In the genomic region with DNA sequence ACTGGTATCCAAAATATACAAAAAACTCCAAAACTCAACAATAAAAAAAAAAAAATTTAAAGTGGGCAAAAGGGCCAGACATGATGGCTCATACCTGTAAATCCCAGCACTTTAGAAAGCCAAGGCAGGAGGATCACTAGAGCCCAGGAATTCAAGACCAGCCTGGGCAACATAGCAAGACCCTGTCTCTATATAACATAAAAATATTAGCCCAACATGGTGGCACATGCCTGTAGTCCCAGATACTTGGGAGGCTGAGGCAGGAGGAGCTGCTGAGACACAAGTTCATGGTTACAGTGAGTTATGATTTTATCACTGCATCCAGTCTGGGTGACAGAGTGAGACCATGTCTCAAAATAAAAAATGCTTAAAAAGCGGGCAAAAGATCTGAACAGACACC, we compare ENCODE assay signal across 16 cellular contexts.
A peak's percentile ranks its signal among the peaks of the same experiment; 100 is the strongest.
DNase-seq lines count a peak whose midpoint lies in the region; ATAC-seq and TF ChIP-seq lines count a peak whose summit lies in the region.
"Had no signal": no experiment of that assay in that cellular context is flagged by ENCODE, and none has a peak within 500 bp of the region (broad histone marks: within the 10 kb centered on the region; RNA-seq: fewer than 3 reads in every experiment).

No MANE protein-coding gene starts in this region.

- peaks cover 51% of the 10 kb centered on the region for H4K20me1 ChIP-seq in KMS-11 (ENCODE audit: insufficient read depth)

- no peaks in the 10 kb centered on the region for H3K36me3 ChIP-seq in heart left ventricle
- H3K36me3 ChIP-seq in KMS-11 (ENCODE audit: insufficient read depth): no peaks in the 10 kb centered on the region
- no peaks in the 10 kb centered on the region for H3K36me3 ChIP-seq in right atrium auricular region
- no peaks in the 10 kb centered on the region for H3K36me3 ChIP-seq in skeletal muscle tissue (ENCODE audit: control insufficient read depth in 3 of 3, insufficient read depth in 3 of 3, low read length in 3 of 3)
- H3K36me3 ChIP-seq: HAP-1 had no signal

- H3K27me3 ChIP-seq in heart left ventricle: no peaks in the 10 kb centered on the region
- no peaks in the 10 kb centered on the region for H3K27me3 ChIP-seq in KMS-11 (ENCODE audit: insufficient read depth, low read depth)
- no peaks in the 10 kb centered on the region for H3K27me3 ChIP-seq in right atrium auricular region
- no peaks in the 10 kb centered on the region for H3K27me3 ChIP-seq in skeletal muscle tissue (ENCODE audit: control insufficient read depth in 3 of 3, insufficient read depth in 3 of 3, low read length in 3 of 3)

- TF ChIP-seq POLR2A in heart left ventricle (IDR thresholded peaks at IDR 0.05): no peak

- H3K79me2 ChIP-seq in KMS-11 (ENCODE audit: insufficient read depth, low read depth): peaks cover 99% of the 10 kb centered on the region

- H3K4me2 ChIP-seq in KMS-11: peak overlapping the region; percentile 66

- H3K4me1 ChIP-seq in heart left ventricle: peaks cover 0 to 72% (median 22%) of the 10 kb centered on the region in 12 donors
- peaks cover 96% of the 10 kb centered on the region for H3K4me1 ChIP-seq in KMS-11 (ENCODE audit: low read depth, poor library complexity, severe bottlenecking)
- H3K4me1 ChIP-seq in right atrium auricular region: peaks cover 0 to 43% of the 10 kb centered on the region in 2 donors
- H3K4me1 ChIP-seq in skeletal muscle tissue (ENCODE audit: control insufficient read depth in 3 of 3, insufficient read depth in 3 of 3, low read length in 3 of 3): peaks cover 17 to 37% (median 17%) of the 10 kb centered on the region in 3 donors
- H3K4me1 ChIP-seq: HAP-1 had no signal

- no peak for TF ChIP-seq CTCF in heart left ventricle (IDR thresholded peaks at IDR 0.05)
- TF ChIP-seq CTCF in KMS-11 (conservative IDR thresholded peaks at IDR 0.05; ENCODE audit: low read depth, low read length): no peak
- no peak for TF ChIP-seq CTCF in right atrium auricular region (IDR thresholded peaks at IDR 0.05)

- intact Hi-C loops in heart left ventricle (cut with DNase I) (no loop called here), left cardiac atrium (cut with DNase I) (no loop called here)

- H3K9ac ChIP-seq in KMS-11: no peak overlapping the region
- peak overlapping the region in 2 of 3 donors; percentile 35 to 46 for H3K9ac ChIP-seq in skeletal muscle tissue (ENCODE audit: low read depth in 1 of 3, low read length in 3 of 3)

- DNase-seq in heart left ventricle (no peak), left cardiac atrium (no peak), right atrium auricular region (ENCODE audit: low spot score) (no peak), RKO (ENCODE audit: low spot score) (no peak), ecto neural progenitor cell (ENCODE audit: low spot score) (no peak)
- DNase-seq in stimulated activated CD4-positive, alpha-beta T cell treated with anti-CD3 and anti-CD28 coated beads, Interleukin-2, amount 100 ng/mL, for 48 hours: no peak
- DNase-seq: CD8-positive, alpha-beta T cell; COR-L47; DMS153; DMS79 treated with DMSO at 0.1 percent for 48 hours; EL; HFFc6 had no signal

- no peak overlapping the region for H2AFZ ChIP-seq in KMS-11 (ENCODE audit: low read depth)

- H3K9me3 ChIP-seq in heart left ventricle (no peaks in the 10 kb centered on the region), right atrium auricular region (no peaks in the 10 kb centered on the region), skeletal muscle tissue (ENCODE audit: control insufficient read depth in 3 of 3, low read length in 3 of 3) (no peaks in the 10 kb centered on the region)
- H3K9me3 ChIP-seq: HAP-1 had no signal

- H3K4me3 ChIP-seq in heart left ventricle (no peak overlapping the region), KMS-11 (IDR thresholded peaks at IDR 0.05; ENCODE audit: insufficient read depth, low read depth, low read length) (no peak overlapping the region), right atrium auricular region (no peak overlapping the region), skeletal muscle tissue (ENCODE audit: low read length in 3 of 3) (no peak overlapping the region)
- H3K4me3 ChIP-seq: HAP-1 had no signal

- ATAC-seq in heart left ventricle: peak in 1 of 4 donors; percentile 18
- no peak for ATAC-seq in left cardiac atrium
- ATAC-seq: CD8-positive, alpha-beta T cell had no signal

- H3K27ac ChIP-seq in heart left ventricle (peak overlapping the region; percentile 24 to 80 (median 63)), KMS-11 (peak overlapping the region; percentile 32; the same call in 1 of the 2 replicates), right atrium auricular region (peak overlapping the region; percentile 70 to 79), skeletal muscle tissue (ENCODE audit: low read depth, low read length) (peak overlapping the region; percentile 82)
- H3K27ac ChIP-seq: 22Rv1 had no signal

- WGBS in heart left ventricle, 4 donors: 93 to 100% (median 97%) methylated on average over 1 of the region's 1 CpG

Comparison
In these comparisons a context has a peak if more than half of its experiments do, and no peak if none do; other contexts are left out.
1. H3K27ac ChIP-seq: peak in every context shown above with its lines; median percentile 82 in skeletal muscle tissue; 74 in right atrium auricular region; 63 in heart left ventricle; 32 in KMS-11.